2 cellular contexts compared by ENCODE assay signal in the genomic region with DNA sequence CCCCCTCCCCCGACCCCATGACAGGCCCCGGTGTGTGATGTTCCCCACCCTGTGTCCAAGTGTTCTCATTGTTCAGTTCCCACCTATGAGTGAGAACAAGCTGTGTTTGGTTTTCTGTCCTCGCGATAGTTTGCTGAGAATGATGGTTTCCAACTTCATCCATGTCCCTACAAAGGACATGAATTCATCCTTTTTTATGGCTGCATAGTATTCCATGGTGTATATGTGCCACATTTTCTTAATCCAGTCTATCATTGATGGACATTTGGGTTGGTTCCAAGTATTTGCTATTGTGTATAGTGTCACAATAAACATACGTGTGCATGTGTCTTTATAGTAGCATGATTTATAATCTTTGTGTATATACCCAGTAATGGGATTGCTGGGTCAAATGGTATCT.
DNase-seq lines count a peak whose midpoint lies in the region; ATAC-seq, FAIRE-seq and TF ChIP-seq lines count a peak whose summit lies in the region.
"Not testable (repeated sequence)": the region's sequence is repeated elsewhere in the genome, so short reads cannot be mapped to it uniquely, and the experiment has no call there.

No MANE protein-coding gene starts in this region.

- POLR2A ChIA-PET in HEK293 (lab: Yijun Ruan, JAX); K562 (lab: Yijun Ruan, JAX): not testable (repeated sequence)

- H3K36me3 ChIP-seq in HEK293 (ENCODE audit: control insufficient read depth in 2 of 2, insufficient read depth in 1 of 2, low read length in 2 of 2); K562 (ENCODE audit: control insufficient read depth, insufficient read depth, low read length): not testable (repeated sequence)

- not testable (repeated sequence) for H2AFZ ChIP-seq in K562 (ENCODE audit: low read depth, low read length)

- TF ChIP-seq POLR2A in K562 (conservative IDR thresholded peaks at IDR 0.05) = not testable (repeated sequence)

- H3K4me1 ChIP-seq in HEK293 (ENCODE audit: control insufficient read depth, insufficient read depth, low read length); K562 (replicated peaks in 1 of 2; ENCODE audit: control insufficient read depth in 2 of 2, insufficient read depth in 2 of 2, low read length in 2 of 2): not testable (repeated sequence)

- not testable (repeated sequence) for H3K4me2 ChIP-seq in K562 (ENCODE audit: insufficient read depth, low read length)

- TF ChIP-seq EP300 in K562 (IDR thresholded peaks at IDR 0.05; ENCODE audit: low read length) = not testable (repeated sequence)

- H3K4me3 ChIP-seq in HEK293 (ENCODE audit: low read depth, low read length); K562: not testable (repeated sequence)

- not testable (repeated sequence) for BruUV-seq in K562 (replicated peaks; lab: Mats Ljungman, UMichigan)

- not testable (repeated sequence) for TF ChIP-seq CTCF in HEK293 (tag by site-specific recombination; IDR thresholded peaks at IDR 0.05); K562 (IDR thresholded peaks at IDR 0.05 in 2 of 3, conservative IDR thresholded peaks at IDR 0.05 in 1 of 3; ENCODE audit: insufficient read depth in 2 of 3, low read depth in 1 of 3, low read length in 3 of 3)

- intact Hi-C loops in K562 (cut with micrococcal nuclease) = not testable (repeated sequence)

- DNase-seq in K562 (ENCODE audit: extremely low read depth in 1 of 4, low spot score in 3 of 4) = not testable (repeated sequence)

- WGBS in K562 (ENCODE audit: insufficient coverage, low coverage, missing lambda C conversion rate) = 1% methylated on average over 5 of the region's 5 CpGs

- CTCF ChIA-PET in HEK293 (lab: Yijun Ruan, JAX); K562 (lab: Yijun Ruan, JAX; ENCODE audit: low intra/inter-chr PET ratio): not testable (repeated sequence)

- H3K9me3 ChIP-seq in HEK293 (ENCODE audit: control insufficient read depth, insufficient read depth, low read depth, low read length); K562 (replicated peaks; ENCODE audit: control insufficient read depth, insufficient read depth, low read depth, low read length): not testable (repeated sequence)

- H3K27me3 ChIP-seq in K562 (ENCODE audit: control insufficient read depth in 2 of 2, insufficient read depth in 2 of 2, low read length in 2 of 2) = peaks cover 4 to 40% of the 10 kb centered on the region in 2 experiments; a peak in 2 of 5 replicates

- not testable (repeated sequence) for H3K9me1 ChIP-seq in K562 (ENCODE audit: control insufficient read depth, insufficient read depth, low read length)

- TF ChIP-seq RAD21 in K562 (CRISPR knock-in tag; conservative IDR thresholded peaks at IDR 0.05 in 1 of 2, IDR thresholded peaks at IDR 0.05 in 1 of 2) = not testable (repeated sequence)

- H3K27ac ChIP-seq in HEK293 (ENCODE audit: extremely low read depth, low read depth, low read length); K562 (ENCODE audit: extremely low read depth, low read depth, low read length): not testable (repeated sequence)

- ATAC-seq in K562 = not testable (repeated sequence)

- H3K9ac ChIP-seq in K562 (ENCODE audit: insufficient read depth in 1 of 2, low read depth in 2 of 2, low read length in 2 of 2) = not testable (repeated sequence)

- H3K79me2 ChIP-seq in K562 (ENCODE audit: control insufficient read depth, insufficient read depth, low read length) = not testable (repeated sequence)

- not testable (repeated sequence) for H4K20me1 ChIP-seq in K562 (replicated peaks; ENCODE audit: control insufficient read depth, insufficient read depth, low read length)

- not testable (repeated sequence) for FAIRE-seq in K562 (lab: Jason Lieb, UNC)

- in situ Hi-C loops in K562 (cut with MboI) = not testable (repeated sequence)

TF ChIP-seq in HEK293, 187 proteins besides CTCF, POLR2A, EP300 and RAD21:
- TF ChIP-seq, protein P1, sequence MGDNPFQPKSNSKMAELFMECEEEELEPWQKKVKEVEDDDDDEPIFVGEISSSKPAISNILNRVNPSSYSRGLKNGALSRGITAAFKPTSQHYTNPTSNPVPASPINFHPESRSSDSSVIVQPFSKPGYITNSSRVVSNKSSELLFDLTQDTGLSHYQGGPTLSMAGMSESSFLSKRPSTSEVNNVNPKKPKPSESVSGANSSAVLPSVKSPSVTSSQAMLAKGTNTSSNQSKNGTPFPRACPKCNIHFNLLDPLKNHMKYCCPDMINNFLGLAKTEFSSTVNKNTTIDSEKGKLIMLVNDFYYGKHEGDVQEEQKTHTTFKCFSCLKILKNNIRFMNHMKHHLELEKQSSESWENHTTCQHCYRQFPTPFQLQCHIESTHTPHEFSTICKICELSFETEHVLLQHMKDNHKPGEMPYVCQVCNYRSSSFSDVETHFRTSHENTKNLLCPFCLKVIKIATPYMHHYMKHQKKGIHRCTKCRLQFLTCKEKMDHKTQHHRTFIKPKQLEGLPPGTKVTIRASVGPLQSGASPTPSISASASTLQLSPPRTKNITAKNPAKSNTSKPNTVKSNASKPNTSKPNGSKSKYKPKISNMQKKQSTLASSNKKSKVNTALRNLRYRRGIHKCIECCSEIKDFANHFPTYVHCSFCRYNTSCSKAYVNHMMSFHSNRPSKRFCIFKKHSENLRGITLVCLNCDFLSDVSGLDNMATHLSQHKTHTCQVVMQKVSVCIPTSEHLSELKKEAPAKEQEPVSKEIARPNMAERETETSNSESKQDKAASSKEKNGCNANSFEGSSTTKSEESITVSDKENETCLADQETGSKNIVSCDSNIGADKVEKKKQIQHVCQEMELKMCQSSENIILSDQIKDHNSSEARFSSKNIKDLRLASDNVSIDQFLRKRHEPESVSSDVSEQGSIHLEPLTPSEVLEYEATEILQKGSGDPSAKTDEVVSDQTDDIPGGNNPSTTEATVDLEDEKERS (tag by site-specific recombination; IDR thresholded peaks at IDR 0.05) = peak; percentile 52; the same call in 1 of the 2 replicates
- peak; percentile 98 for TF ChIP-seq ZNF146 (tag by site-specific recombination; IDR thresholded peaks at IDR 0.05)
- TF ChIP-seq, protein P2, sequence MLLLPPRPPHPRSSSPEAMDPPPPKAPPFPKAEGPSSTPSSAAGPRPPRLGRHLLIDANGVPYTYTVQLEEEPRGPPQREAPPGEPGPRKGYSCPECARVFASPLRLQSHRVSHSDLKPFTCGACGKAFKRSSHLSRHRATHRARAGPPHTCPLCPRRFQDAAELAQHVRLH (tag by site-specific recombination; IDR thresholded peaks at IDR 0.05) = peak; percentile 21; the same call in 1 of the 2 replicates

TF ChIP-seq in K562, 482 proteins besides CTCF, POLR2A, EP300 and RAD21:
- peak; percentile 78 for TF ChIP-seq ZNF146 (CRISPR knock-in tag; IDR thresholded peaks at IDR 0.05; ENCODE audit: unreplicated experiment)
